Comparison of ENCODE assay signal across 1 cellular context in the genomic region with DNA sequence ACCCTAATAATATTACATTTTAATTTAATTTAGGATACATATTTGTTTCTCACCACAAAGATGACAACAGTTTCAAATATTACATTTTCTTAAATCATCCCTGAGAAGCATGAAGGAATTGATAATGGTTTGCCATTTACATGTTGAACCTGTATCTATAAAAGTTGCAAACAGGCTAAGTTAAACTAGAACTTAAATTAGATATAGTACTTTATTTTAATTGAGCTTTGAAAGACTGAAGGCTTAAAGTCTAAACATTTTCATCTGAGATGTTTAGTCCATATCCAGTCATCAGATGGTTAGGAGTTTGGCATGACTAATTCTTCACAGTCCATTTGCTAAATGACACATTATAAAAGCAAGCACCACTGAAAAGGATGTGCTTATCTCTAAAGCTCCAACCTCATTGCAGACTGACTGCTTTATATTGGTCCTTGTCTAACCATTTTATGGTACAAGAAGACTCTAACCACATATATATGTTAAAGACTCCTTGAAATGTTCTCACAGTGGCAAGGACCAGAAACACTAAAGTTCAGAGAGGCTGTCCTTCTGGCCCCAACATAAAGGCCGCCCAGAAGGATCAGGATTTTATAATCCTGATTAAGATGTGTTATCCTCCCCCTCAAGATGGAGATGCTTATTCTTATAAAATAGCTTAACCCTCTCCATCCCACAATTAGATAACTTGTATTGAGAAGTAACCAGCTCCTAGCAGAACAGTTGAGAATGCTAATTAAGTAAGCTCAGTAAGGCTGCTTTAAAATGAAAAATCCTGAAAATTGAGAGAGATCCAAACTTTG.
TF ChIP-seq lines count a peak whose summit lies in the region.

No MANE protein-coding gene starts in this region.

TF ChIP-seq in HEK293, 187 proteins besides CTCF, POLR2A, EP300 and RAD21 (continued from another document and continues in another):
- TF ChIP-seq ATF2 (tag by site-specific recombination; IDR thresholded peaks at IDR 0.05; ENCODE audit: low read depth), result no peak
- no peak for TF ChIP-seq REPIN1 (tag by site-specific recombination; IDR thresholded peaks at IDR 0.05; ENCODE audit: low read depth)
- peak; percentile 86 for TF ChIP-seq PRDM6 (tag by site-specific recombination; IDR thresholded peaks at IDR 0.05)
- TF ChIP-seq KLF7 (tag by site-specific recombination; IDR thresholded peaks at IDR 0.05; ENCODE audit: borderline replicate concordance), result no peak
- TF ChIP-seq ZNF394 (tag by site-specific recombination; IDR thresholded peaks at IDR 0.05; ENCODE audit: borderline replicate concordance), result peak; percentile 46
- TF ChIP-seq, protein P1, sequence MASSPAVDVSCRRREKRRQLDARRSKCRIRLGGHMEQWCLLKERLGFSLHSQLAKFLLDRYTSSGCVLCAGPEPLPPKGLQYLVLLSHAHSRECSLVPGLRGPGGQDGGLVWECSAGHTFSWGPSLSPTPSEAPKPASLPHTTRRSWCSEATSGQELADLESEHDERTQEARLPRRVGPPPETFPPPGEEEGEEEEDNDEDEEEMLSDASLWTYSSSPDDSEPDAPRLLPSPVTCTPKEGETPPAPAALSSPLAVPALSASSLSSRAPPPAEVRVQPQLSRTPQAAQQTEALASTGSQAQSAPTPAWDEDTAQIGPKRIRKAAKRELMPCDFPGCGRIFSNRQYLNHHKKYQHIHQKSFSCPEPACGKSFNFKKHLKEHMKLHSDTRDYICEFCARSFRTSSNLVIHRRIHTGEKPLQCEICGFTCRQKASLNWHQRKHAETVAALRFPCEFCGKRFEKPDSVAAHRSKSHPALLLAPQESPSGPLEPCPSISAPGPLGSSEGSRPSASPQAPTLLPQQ (tag by site-specific recombination; IDR thresholded peaks at IDR 0.05), result no peak
- no peak for TF ChIP-seq HOXC10 (CRISPR knock-in tag; IDR thresholded peaks at IDR 0.05)
- no peak for TF ChIP-seq ZNF513 (tag by site-specific recombination; IDR thresholded peaks at IDR 0.05)
- TF ChIP-seq ZBTB17 (tag by site-specific recombination; IDR thresholded peaks at IDR 0.05), result peak; percentile 17; the same call in 1 of the 2 replicates
- TF ChIP-seq ZSCAN4 (tag by site-specific recombination; IDR thresholded peaks at IDR 0.05), result no peak
- TF ChIP-seq HOXD13 (CRISPR knock-in tag; IDR thresholded peaks at IDR 0.05; ENCODE audit: borderline replicate concordance), result 0 out of 2 replicates have a peak, but pooled peaks have one; percentile 26
- TF ChIP-seq ZNF639 (tag by site-specific recombination; IDR thresholded peaks at IDR 0.05), result peak; percentile 57; the same call in 1 of the 2 replicates
- TF ChIP-seq KLF17 (tag by site-specific recombination; IDR thresholded peaks at IDR 0.05), result no peak
- TF ChIP-seq, protein P2, sequence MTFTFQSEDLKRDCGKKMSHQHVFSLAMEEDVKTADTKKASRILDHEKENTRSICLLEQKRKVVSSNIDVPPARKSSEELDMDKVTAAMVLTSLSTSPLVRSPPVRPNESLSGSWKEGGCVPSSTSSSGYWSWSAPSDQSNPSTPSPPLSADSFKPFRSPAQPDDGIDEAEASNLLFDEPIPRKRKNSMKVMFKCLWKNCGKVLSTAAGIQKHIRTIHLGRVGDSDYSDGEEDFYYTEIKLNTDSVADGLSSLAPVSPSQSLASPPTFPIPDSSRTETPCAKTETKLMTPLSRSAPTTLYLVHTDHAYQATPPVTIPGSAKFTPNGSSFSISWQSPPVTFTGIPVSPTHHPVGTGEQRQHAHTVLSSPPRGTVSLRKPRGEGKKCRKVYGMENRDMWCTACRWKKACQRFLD (tag by site-specific recombination; IDR thresholded peaks at IDR 0.05), result no peak
- TF ChIP-seq ZNF561 (tag by site-specific recombination; IDR thresholded peaks at IDR 0.05; ENCODE audit: borderline replicate concordance), result 0 out of 2 replicates have a peak, but pooled peaks have one; percentile 35
- TF ChIP-seq, protein P3, sequence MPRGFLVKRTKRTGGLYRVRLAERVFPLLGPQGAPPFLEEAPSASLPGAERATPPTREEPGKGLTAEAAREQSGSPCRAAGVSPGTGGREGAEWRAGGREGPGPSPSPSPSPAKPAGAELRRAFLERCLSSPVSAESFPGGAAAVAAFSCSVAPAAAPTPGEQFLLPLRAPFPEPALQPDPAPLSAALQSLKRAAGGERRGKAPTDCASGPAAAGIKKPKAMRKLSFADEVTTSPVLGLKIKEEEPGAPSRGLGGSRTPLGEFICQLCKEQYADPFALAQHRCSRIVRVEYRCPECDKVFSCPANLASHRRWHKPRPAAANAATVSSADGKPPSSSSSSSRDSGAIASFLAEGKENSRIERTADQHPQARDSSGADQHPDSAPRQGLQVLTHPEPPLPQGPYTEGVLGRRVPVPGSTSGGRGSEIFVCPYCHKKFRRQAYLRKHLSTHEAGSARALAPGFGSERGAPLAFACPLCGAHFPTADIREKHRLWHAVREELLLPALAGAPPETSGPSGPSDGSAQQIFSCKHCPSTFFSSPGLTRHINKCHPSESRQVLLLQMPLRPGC (tag by site-specific recombination; IDR thresholded peaks at IDR 0.05), result peak; percentile 85
- TF ChIP-seq YY2 (tag by site-specific recombination; IDR thresholded peaks at IDR 0.05), result no peak
- no peak for TF ChIP-seq ZBTB49 (tag by site-specific recombination; IDR thresholded peaks at IDR 0.05; ENCODE audit: low read depth)
- TF ChIP-seq SP2 (tag by site-specific recombination; IDR thresholded peaks at IDR 0.05), result 0 out of 2 replicates have a peak, but pooled peaks have one; percentile 7
- peak; percentile 45 for TF ChIP-seq GLIS1 (tag by site-specific recombination; IDR thresholded peaks at IDR 0.05)
- no peak for TF ChIP-seq ZNF416 (tag by site-specific recombination; IDR thresholded peaks at IDR 0.05)
- no peak for TF ChIP-seq ZNF626 (tag by site-specific recombination; IDR thresholded peaks at IDR 0.05)
- TF ChIP-seq GLI2 (tag by site-specific recombination; IDR thresholded peaks at IDR 0.05; ENCODE audit: borderline replicate concordance, low read depth), result peak; percentile 78
- TF ChIP-seq ZBTB7A (tag by site-specific recombination; IDR thresholded peaks at IDR 0.05; ENCODE audit: low read depth), result no peak
- TF ChIP-seq ZXDB (tag by site-specific recombination; IDR thresholded peaks at IDR 0.05), result peak; percentile 77
- TF ChIP-seq ZNF426 (tag by site-specific recombination; IDR thresholded peaks at IDR 0.05), result no peak
- TF ChIP-seq ZNF843 (tag by site-specific recombination; IDR thresholded peaks at IDR 0.05), result peak; percentile 88
- peak; percentile 84 for TF ChIP-seq FEZF1 (tag by site-specific recombination; IDR thresholded peaks at IDR 0.05)
- TF ChIP-seq ZNF776 (tag by site-specific recombination; IDR thresholded peaks at IDR 0.05; ENCODE audit: borderline replicate concordance), result no peak
- peak; percentile 70 for TF ChIP-seq KLF8 (tag by site-specific recombination; IDR thresholded peaks at IDR 0.05)
- no peak for TF ChIP-seq ZNF362 (tag by site-specific recombination; IDR thresholded peaks at IDR 0.05)
- peak; percentile 77 for TF ChIP-seq ZNF629 (tag by site-specific recombination; IDR thresholded peaks at IDR 0.05)
- no peak for TF ChIP-seq ZNF660 (tag by site-specific recombination; IDR thresholded peaks at IDR 0.05)
- TF ChIP-seq ZNF48 (tag by site-specific recombination; IDR thresholded peaks at IDR 0.05), result no peak
- TF ChIP-seq ZFP41 (tag by site-specific recombination; IDR thresholded peaks at IDR 0.05; ENCODE audit: borderline replicate concordance), result no peak
- no peak for TF ChIP-seq ZNF449 (tag by site-specific recombination; IDR thresholded peaks at IDR 0.05)
- TF ChIP-seq ZNF707 (tag by site-specific recombination; IDR thresholded peaks at IDR 0.05), result no peak
